Comparison of ENCODE assay signal across 15 cellular contexts in genomic region chr3:98761656-98762229, GRCh38. TPM values are rescaled to one million over a fixed set of nuclear protein-coding genes. Genes with fewer than 3 reads are reported as not detected.
A peak's percentile ranks its signal among the peaks of the same experiment; 100 is the strongest.
DNase-seq lines count a peak whose midpoint lies in the region; ATAC-seq and TF ChIP-seq lines count a peak whose summit lies in the region.
"Had no signal": no experiment of that assay in that cellular context is flagged by ENCODE, and none has a peak within 500 bp of the region (broad histone marks: within the 10 kb centered on the region; RNA-seq: fewer than 3 reads in every experiment).

No MANE protein-coding gene starts in this region.

- H3K36me3 ChIP-seq in SK-N-SH (replicated peaks in 1 of 2; ENCODE audit: control insufficient read depth in 1 of 2, insufficient read depth in 2 of 2, low read length in 1 of 2) (peaks cover 0 to 10% of the 10 kb centered on the region in 2 experiments), right atrium auricular region (no peaks in the 10 kb centered on the region)

- H2AFZ ChIP-seq in SK-N-SH (ENCODE audit: low read depth): no peak overlapping the region

- ATAC-seq in Right ventricle myocardium inferior: peak; percentile 43
- ATAC-seq in GM21526 (IDR thresholded peaks at IDR 0.05; ENCODE audit: low FRiP score, unreplicated experiment): no peak
- ATAC-seq: A549; activated naive CD4-positive, alpha-beta T cell treated with anti-CD3 and anti-CD28 coated beads, Interleukin-2, amount 50 U/mL, for 72 hours; left colon had no signal

- H3K27me3 ChIP-seq in SK-N-SH (ENCODE audit: insufficient read depth) (no peaks in the 10 kb centered on the region), right atrium auricular region (no peaks in the 10 kb centered on the region)

- TF ChIP-seq RAD21 in SK-N-SH (IDR thresholded peaks at IDR 0.05; ENCODE audit: low read length): peak; percentile 1; the same call in 1 of the 2 replicates

- H3K9me3 ChIP-seq in SK-N-SH: no peaks in the 10 kb centered on the region
- H3K9me3 ChIP-seq in right atrium auricular region: no peaks in the 10 kb centered on the region
- H3K9me3 ChIP-seq: A549 had no signal

- no peak for DNase-seq in Right ventricle myocardium inferior (ENCODE audit: missing footprints)
- DNase-seq in cardiac septum (ENCODE audit: low spot score): no peak
- DNase-seq in SK-N-SH: peak; percentile 25
- no peak for DNase-seq in right atrium auricular region (ENCODE audit: low spot score)
- DNase-seq in LoVo (ENCODE audit: low spot score): no peak
- no peak for DNase-seq in NCI-H146 (lab: John Stamatoyannopoulos, UW)
- DNase-seq in NCI-H748 treated with DMSO at 0.1 percent for 48 hours (lab: John Stamatoyannopoulos, UW): no peak
- DNase-seq: activated CD4-positive, CD25-positive, alpha-beta regulatory T cell treated with anti-CD3 and anti-CD28 coated beads, Interleukin-2, amount 50 U/mL, for 72 hours; Calu3; left colon; NCI-H69; small intestine had no signal

- intact Hi-C loops in Right ventricle myocardium inferior (cut with DNase I) (no loop called here), cardiac septum (cut with DNase I) (no loop called here)

- peaks cover 19 to 48% of the 10 kb centered on the region in 2 experiments for H3K4me1 ChIP-seq in SK-N-SH (ENCODE audit: control insufficient read depth in 1 of 2, insufficient read depth in 2 of 2, low read depth in 1 of 2, low read length in 1 of 2)
- peaks cover 0 to 57% of the 10 kb centered on the region in 2 donors for H3K4me1 ChIP-seq in right atrium auricular region
- H3K4me1 ChIP-seq: A549 had no signal

- POLR2A ChIA-PET in SK-N-SH (lab: Yijun Ruan, JAX): interaction anchor here (1.3 to 1.5 kb wide), 2 partner anchors 26 to 29 kb away, joined by 4 to 18 read pairs; no protein-coding TSS in a partner anchor

- no peaks in the 10 kb centered on the region for H3K9me2 ChIP-seq in SK-N-SH

- H4K20me1 ChIP-seq in SK-N-SH (ENCODE audit: insufficient read depth): no peaks in the 10 kb centered on the region

- WGBS in SK-N-SH (ENCODE audit: low lambda C conversion rate): 69% methylated on average over 2 of the region's 2 CpGs

- no peak overlapping the region for H3K4me2 ChIP-seq in SK-N-SH
- H3K4me2 ChIP-seq: A549 had no signal

- no peaks in the 10 kb centered on the region for H3F3A ChIP-seq in SK-N-SH (replicated peaks; ENCODE audit: insufficient read depth)

- TF ChIP-seq CTCF in SK-N-SH (IDR thresholded peaks at IDR 0.05) (no peak), right atrium auricular region (IDR thresholded peaks at IDR 0.05) (no peak)

- H3K79me2 ChIP-seq in SK-N-SH (ENCODE audit: insufficient read depth): peaks cover 62% of the 10 kb centered on the region; the same call in 1 of the 2 replicates

- CTCF ChIA-PET in SK-N-SH (lab: Yijun Ruan, JAX): interaction anchor here (1.0 to 2.1 kb wide), 4 partner anchors 28 to 232 kb away, joined by 3 to 6 read pairs (median 5); no protein-coding TSS in a partner anchor

- H3K4me3 ChIP-seq in SK-N-SH (ENCODE audit: low read depth in 2 of 2, low read length in 1 of 2): no peak overlapping the region
- H3K4me3 ChIP-seq in right atrium auricular region: no peak overlapping the region
- H3K4me3 ChIP-seq: A549 had no signal

- peak in 1 of 2 experiments; percentile 74; a peak in 2 of 4 replicates for TF ChIP-seq EP300 in SK-N-SH (IDR thresholded peaks at IDR 0.05; ENCODE audit: borderline replicate concordance in 1 of 2, low read depth in 1 of 2, low read length in 1 of 2)

- H3K27ac ChIP-seq in SK-N-SH (ENCODE audit: low read depth in 2 of 2, low read length in 1 of 2): peak overlapping the region; percentile 23 to 92; a peak in 3 of 4 replicates
- H3K27ac ChIP-seq in right atrium auricular region: peak overlapping the region; percentile 54 to 67
- H3K27ac ChIP-seq: A549 had no signal

- H3K9ac ChIP-seq in SK-N-SH: no peak overlapping the region

TF ChIP-seq in SK-N-SH, 30 proteins besides CTCF, POLR2A, EP300 and RAD21:
- TF ChIP-seq, protein P1, sequence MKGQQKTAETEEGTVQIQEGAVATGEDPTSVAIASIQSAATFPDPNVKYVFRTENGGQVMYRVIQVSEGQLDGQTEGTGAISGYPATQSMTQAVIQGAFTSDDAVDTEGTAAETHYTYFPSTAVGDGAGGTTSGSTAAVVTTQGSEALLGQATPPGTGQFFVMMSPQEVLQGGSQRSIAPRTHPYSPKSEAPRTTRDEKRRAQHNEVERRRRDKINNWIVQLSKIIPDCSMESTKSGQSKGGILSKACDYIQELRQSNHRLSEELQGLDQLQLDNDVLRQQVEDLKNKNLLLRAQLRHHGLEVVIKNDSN (IDR thresholded peaks at IDR 0.05; ENCODE audit: borderline replicate concordance, low read depth): no peak
- TF ChIP-seq GATA2 (CRISPR knock-in tag; IDR thresholded peaks at IDR 0.05) (peak; percentile 73), MXI1 (IDR thresholded peaks at IDR 0.05; ENCODE audit: low read depth, low read length) (peak; percentile 37; the same call in 1 of the 2 replicates), CHD2 (IDR thresholded peaks at IDR 0.05; ENCODE audit: low read length, partially characterized antibody) (peak; percentile 42), RCOR1 (IDR thresholded peaks at IDR 0.05; ENCODE audit: low read length) (peak; percentile 46; the same call in 1 of the 2 replicates), ELF1 (IDR thresholded peaks at IDR 0.05) (no peak)

RNA-seq across cellular contexts. Expression of gene ST3GAL6, which starts 1.4 kb away (rescaled TPM):
- total RNA-seq in Right ventricle myocardium inferior: 27.1 TPM
- total RNA-seq in cardiac septum: 87.0 TPM
- polyA plus RNA-seq in SK-N-SH (2012; rRNA removed): 16.3 and 17.9 TPM in 2 replicates
- polyA plus RNA-seq in SK-N-SH (2012; cell fraction: cytosol; rRNA removed): 19.4 and 22.4 TPM in 2 replicates
- 15.9 and 33.7 TPM in 2 replicates for polyA plus RNA-seq in SK-N-SH (2012; cell fraction: nucleus; rRNA removed)
- 10 to 100 TPM; 25.9 to 27.2 TPM for total RNA-seq in right atrium auricular region
